24 cellular contexts compared by ENCODE assay signal in genomic region chr9:121587863-121588262, GRCh38.
"Had no signal": no experiment of that assay in that cellular context is flagged by ENCODE, and none has a peak within 500 bp of the region (broad histone marks: within the 10 kb centered on the region; RNA-seq: fewer than 3 reads in every experiment).

No MANE protein-coding gene starts in this region.

- H3K4me1 ChIP-seq: pancreas, prostate gland, right lobe of liver, stomach, thyroid gland, tibial nerve, upper lobe of left lung, vagina had no signal

- ATAC-seq: natural killer cell; pancreas; right cardiac atrium; stimulated activated effector memory CD8-positive, alpha-beta T cell treated with anti-CD3 and anti-CD28 coated beads, Interleukin-12 subunit alpha, Interleukin-12 subunit beta, amount 100 ng/mL, for 72 hours; stimulated activated naive B cell treated with anti-CD40 and anti-IgM and Interleukin-4, amounts not matched to agents 10 μg/mL and 1 μg/mL and 100 μg/mL, for 72 hours had no signal

- H3K36me3 ChIP-seq: neutrophil, pancreas, prostate gland, right lobe of liver, stomach, thoracic aorta, thyroid gland, tibial nerve, upper lobe of left lung, vagina had no signal

- H3K27ac ChIP-seq: neutrophil, pancreas, prostate gland, right lobe of liver, sigmoid colon, stomach, thoracic aorta, thyroid gland, tibial nerve, upper lobe of left lung, vagina had no signal

- H3K9me3 ChIP-seq: neutrophil, pancreas, prostate gland, right lobe of liver, sigmoid colon, stomach, thoracic aorta, thyroid gland, tibial nerve, upper lobe of left lung, vagina had no signal

- FAIRE-seq: pancreas, small intestine, urothelium cell line had no signal

- H3K27me3 ChIP-seq: pancreas, right lobe of liver, sigmoid colon, stomach, thyroid gland, tibial nerve, vagina had no signal

- H3K4me3 ChIP-seq: pancreas, prostate gland, right lobe of liver, sigmoid colon, stomach, thoracic aorta, thyroid gland, tibial nerve, upper lobe of left lung, vagina had no signal

- DNase-seq: natural killer cell; nucleus accumbens; pancreas; right cardiac atrium; right lobe of liver; sigmoid colon; small intestine; stimulated activated CD4-positive, alpha-beta T cell treated with anti-CD3 and anti-CD28 coated beads, Interleukin-15, amount 100 ng/mL, for 24 hours; stimulated activated CD4-positive, alpha-beta T cell treated with anti-CD3 and anti-CD28 coated beads, Interleukin-2, amount 100 ng/mL, for 24 hours; stimulated activated CD4-positive, alpha-beta T cell treated with anti-CD3 and anti-CD28 coated beads, Interleukin-2, amount 100 ng/mL, for 48 hours; stimulated activated CD4-positive, alpha-beta T cell treated with anti-CD3 and anti-CD28 coated beads, Interleukin-4, amount 100 ng/mL, for 24 hours; stimulated activated naive B cell treated with anti-CD40 and anti-IgM and Interleukin-4, amounts not matched to agents 10 μg/mL and 1 μg/mL and 100 μg/mL, for 72 hours; stimulated activated naive CD4-positive, alpha-beta T cell treated with Interleukin-2 at 50 U/mL for 16 hours; stomach; thyroid gland; trophoblast cell; upper lobe of left lung had no signal
